Comparison of ENCODE assay signal across 16 cellular contexts in genomic region chr3:141202682-141203081, GRCh38. TPM values are rescaled to one million over a fixed set of nuclear protein-coding genes. Genes with fewer than 3 reads are reported as not detected.
DNase-seq lines count a peak whose midpoint lies in the region; TF ChIP-seq lines count a peak whose summit lies in the region.
"Had no signal": no experiment of that assay in that cellular context is flagged by ENCODE, and none has a peak within 500 bp of the region (broad histone marks: within the 10 kb centered on the region; RNA-seq: fewer than 3 reads in every experiment).

No MANE protein-coding gene starts in this region.

- H3K9me2 ChIP-seq in Karpas-422 (replicated peaks; ENCODE audit: insufficient read depth, low read length) (no peaks in the 10 kb centered on the region), hepatocyte (replicated peaks; ENCODE audit: insufficient read depth) (no peaks in the 10 kb centered on the region)

- H4K20me1 ChIP-seq in Karpas-422 (ENCODE audit: insufficient read depth, low read depth, low read length): no peaks in the 10 kb centered on the region
- H4K20me1 ChIP-seq in hepatocyte (ENCODE audit: insufficient read depth, poor library complexity, severe bottlenecking): no peaks in the 10 kb centered on the region

- no peaks in the 10 kb centered on the region for H3K27me3 ChIP-seq in Karpas-422 (ENCODE audit: low read length)
- peaks cover under 1% of the 10 kb centered on the region for H3K27me3 ChIP-seq in hepatocyte
- H3K27me3 ChIP-seq in trophoblast cell (ENCODE audit: insufficient read depth, low read length): no peaks in the 10 kb centered on the region

- no peak for TF ChIP-seq CTCF in hepatocyte (IDR thresholded peaks at IDR 0.05; ENCODE audit: poor library complexity)

- H3K36me3 ChIP-seq in Karpas-422 (ENCODE audit: insufficient read depth, low read length): no peaks in the 10 kb centered on the region
- no peaks in the 10 kb centered on the region for H3K36me3 ChIP-seq in hepatocyte (replicated peaks; ENCODE audit: insufficient read depth, low read depth)
- no peaks in the 10 kb centered on the region for H3K36me3 ChIP-seq in trophoblast cell (ENCODE audit: control insufficient read depth in 1 of 2, insufficient read depth in 2 of 2, low read length in 2 of 2)
- H3K36me3 ChIP-seq: HAP-1 had no signal

- H2BK12ac ChIP-seq in trophoblast cell (ENCODE audit: low read length): no peak overlapping the region

- no peaks in the 10 kb centered on the region for H3K36me3 Mint-ChIP-seq in activated T-cell treated with anti-CD3 and anti-CD28 coated beads, Interleukin-2, amount 50 U/mL, for 24 hours (ENCODE audit: low read depth)
- H3K36me3 Mint-ChIP-seq: CD4-positive, alpha-beta memory T cell had no signal

- peak overlapping the region; percentile 50 for H2BK120ac ChIP-seq in trophoblast cell (ENCODE audit: insufficient read depth, low read length, poor library complexity)

- no peak overlapping the region for H3K27ac ChIP-seq in Karpas-422 (ENCODE audit: low read length)
- peak overlapping the region; percentile 55 for H3K27ac ChIP-seq in hepatocyte
- H3K27ac ChIP-seq in trophoblast cell (ENCODE audit: low read depth, low read length): peak overlapping the region; percentile 59

- H2AFZ ChIP-seq in Karpas-422 (ENCODE audit: low read length) (no peak overlapping the region), hepatocyte (no peak overlapping the region), trophoblast cell (ENCODE audit: insufficient read depth, low read length, poor library complexity) (no peak overlapping the region)

- H3K9me3 ChIP-seq in Karpas-422 (ENCODE audit: low read length) (no peaks in the 10 kb centered on the region), hepatocyte (ENCODE audit: low read depth) (no peaks in the 10 kb centered on the region), trophoblast cell (ENCODE audit: insufficient read depth, low read depth, low read length) (no peaks in the 10 kb centered on the region)
- H3K9me3 ChIP-seq: HAP-1 had no signal

- 47% methylated on average over 4 of the region's 4 CpGs for WGBS in hepatocyte (ENCODE audit: low lambda C conversion rate, missing lambda C conversion rate)
- no CpG with 5 or more reads among the region's 4 CpGs for WGBS in trophoblast cell (ENCODE audit: extremely low coverage, insufficient coverage, insufficient read length)

- H3K4me2 ChIP-seq in Karpas-422 (ENCODE audit: low read depth, low read length, poor library complexity, severe bottlenecking) (no peak overlapping the region), hepatocyte (no peak overlapping the region), trophoblast cell (ENCODE audit: low read length) (peak overlapping the region; percentile 23)

- no peaks in the 10 kb centered on the region for H3K9me3 Mint-ChIP-seq in activated T-cell treated with anti-CD3 and anti-CD28 coated beads, Interleukin-2, amount 50 U/mL, for 24 hours
- H3K9me3 Mint-ChIP-seq: HFFc6 had no signal

- no peak overlapping the region for H3K4ac ChIP-seq in trophoblast cell (ENCODE audit: low read depth, low read length)

- H2BK5ac ChIP-seq in trophoblast cell (ENCODE audit: low read depth, low read length, poor library complexity): no peak overlapping the region

- no peaks in the 10 kb centered on the region for H3K79me2 ChIP-seq in Karpas-422 (ENCODE audit: low read length)
- H3K79me2 ChIP-seq in hepatocyte: no peaks in the 10 kb centered on the region
- no peaks in the 10 kb centered on the region for H3K79me2 ChIP-seq in trophoblast cell (ENCODE audit: control insufficient read depth, insufficient read depth, low read length, poor library complexity)

- H3K79me1 ChIP-seq in trophoblast cell (ENCODE audit: low read length): peaks cover 7% of the 10 kb centered on the region

- DNase-seq in Karpas-422 (peak; percentile 35), hepatocyte (ENCODE audit: low spot score) (peak; percentile 42), trophoblast cell (peak; percentile 87 to 96), NCI-H510A treated with DMSO at 0.1 percent for 48 hours (lab: John Stamatoyannopoulos, UW) (no peak)
- DNase-seq in activated CD4-positive, alpha-beta T cell treated with anti-CD3 and anti-CD28 coated beads for 1 hour: no peak
- DNase-seq in activated T-cell treated with anti-CD3 and anti-CD28 coated beads, Interleukin-2, amount 50 U/mL, for 24 hours: no peak
- DNase-seq: C1 segment of cervical spinal cord; CD4-positive, alpha-beta memory T cell; COR-L47; DMS153; EL; GDM1; GOT3; HFFc6 had no signal

- H4K12ac ChIP-seq in trophoblast cell (ENCODE audit: low read depth, low read length): no peak overlapping the region

- no peak overlapping the region for H3K18ac ChIP-seq in trophoblast cell (ENCODE audit: low read length)

- H3K4me3 ChIP-seq in Karpas-422 (ENCODE audit: low read length) (no peak overlapping the region), hepatocyte (no peak overlapping the region), trophoblast cell (ENCODE audit: low read depth, low read length) (no peak overlapping the region)
- H3K4me3 ChIP-seq: GM12878, HAP-1 had no signal

- H3K23ac ChIP-seq in trophoblast cell (ENCODE audit: low read length): no peak overlapping the region

- H4K8ac ChIP-seq in trophoblast cell (ENCODE audit: low read depth, low read length): no peak overlapping the region

- no peaks in the 10 kb centered on the region for H3K27me3 Mint-ChIP-seq in activated T-cell treated with anti-CD3 and anti-CD28 coated beads, Interleukin-2, amount 50 U/mL, for 24 hours

- no peak overlapping the region for H3K27ac Mint-ChIP-seq in activated T-cell treated with anti-CD3 and anti-CD28 coated beads, Interleukin-2, amount 50 U/mL, for 24 hours
- H3K27ac Mint-ChIP-seq: CD4-positive, alpha-beta memory T cell; HFFc6 had no signal

- H3K14ac ChIP-seq in trophoblast cell (ENCODE audit: low read length): no peak overlapping the region

- H3K4me1 Mint-ChIP-seq in activated T-cell treated with anti-CD3 and anti-CD28 coated beads, Interleukin-2, amount 50 U/mL, for 24 hours (ENCODE audit: low read depth): no peaks in the 10 kb centered on the region
- H3K4me1 Mint-ChIP-seq: CD4-positive, alpha-beta memory T cell had no signal

- H3K4me1 ChIP-seq in Karpas-422 (ENCODE audit: low read length): no peaks in the 10 kb centered on the region
- H3K4me1 ChIP-seq in hepatocyte (ENCODE audit: insufficient read depth): no peaks in the 10 kb centered on the region
- peaks cover 6 to 18% of the 10 kb centered on the region in 2 experiments for H3K4me1 ChIP-seq in trophoblast cell (ENCODE audit: control insufficient read depth in 1 of 2, insufficient read depth in 2 of 2, low read length in 2 of 2)
- H3K4me1 ChIP-seq: HAP-1 had no signal

- no peak overlapping the region for H2AK5ac ChIP-seq in trophoblast cell (ENCODE audit: low read length)

- H3K4me3 Mint-ChIP-seq in activated T-cell treated with anti-CD3 and anti-CD28 coated beads, Interleukin-2, amount 50 U/mL, for 24 hours: no peak overlapping the region
- H3K4me3 Mint-ChIP-seq: CD4-positive, alpha-beta memory T cell; HFFc6 had no signal

- no peak overlapping the region for H3K9ac ChIP-seq in Karpas-422 (ENCODE audit: low read length)
- no peak overlapping the region for H3K9ac ChIP-seq in trophoblast cell (ENCODE audit: low read length)

- no peak overlapping the region for H4K91ac ChIP-seq in trophoblast cell (ENCODE audit: low read depth, low read length)

RNA-seq across cellular contexts. Expression of gene PXYLP1, which starts 28.9 kb away (rescaled TPM):
- 1.7 and 4.6 TPM in 2 replicates for total RNA-seq in Karpas-422 (2014; rRNA removed; shearing (Covaris generic); ENCODE audit: low replicate concordance)
- total RNA-seq in hepatocyte: 25.8 and 29.2 TPM in 2 replicates
- 14.5 and 21.3 TPM in 2 replicates for polyA plus RNA-seq in hepatocyte
- 4.8 and 6.0 TPM in 2 replicates for polyA plus RNA-seq in trophoblast cell (2013)

Comparison
In these comparisons a context has a peak if more than half of its experiments do, and no peak if none do; other contexts are left out.
1. DNase-seq: peak in Karpas-422 (single experiment), hepatocyte (single experiment) and trophoblast cell (2 of 2); none in activated CD4-positive, alpha-beta T cell treated with anti-CD3 and anti-CD28 coated beads for 1 hour (single experiment), NCI-H510A treated with DMSO at 0.1 percent for 48 hours (single experiment) and activated T-cell treated with anti-CD3 and anti-CD28 coated beads, Interleukin-2, amount 50 U/mL, for 24 hours (single experiment).